In the genomic region with DNA sequence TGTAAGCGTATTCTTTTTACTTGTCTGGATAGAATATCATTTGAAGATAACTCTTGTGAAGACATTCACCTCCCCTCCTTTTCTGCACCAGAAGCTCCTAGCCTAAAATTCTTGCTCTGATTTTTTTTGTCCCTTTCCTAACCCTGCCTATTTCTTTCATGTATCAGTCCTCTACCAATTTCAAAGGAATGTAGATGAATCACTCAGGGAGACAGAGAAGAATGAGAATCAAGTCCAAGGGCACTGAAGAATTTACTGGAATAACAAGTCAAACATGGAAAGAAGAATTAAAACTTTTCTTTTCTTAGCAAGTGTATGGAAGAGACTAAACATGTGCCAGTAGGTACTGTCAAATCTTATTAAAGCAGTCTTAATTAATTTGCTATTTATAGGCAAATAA, we compare ENCODE assay signal across 11 cellular contexts.
"Had no signal": no experiment of that assay in that cellular context is flagged by ENCODE, and none has a peak within 500 bp of the region (broad histone marks: within the 10 kb centered on the region; RNA-seq: fewer than 3 reads in every experiment).

No MANE protein-coding gene starts in this region.

- H3K36me3 ChIP-seq: brain microvascular endothelial cell, esophagus muscularis mucosa, heart left ventricle, pancreas, stomach, thoracic aorta, uterus had no signal

- H3K27me3 ChIP-seq: brain microvascular endothelial cell, esophagus muscularis mucosa, heart left ventricle, pancreas, stomach, uterus had no signal

- H3K27ac ChIP-seq: brain microvascular endothelial cell, esophagus muscularis mucosa, heart left ventricle, pancreas, stomach, thoracic aorta, uterus had no signal

- H3K27me3 Mint-ChIP-seq: activated naive CD4-positive, alpha-beta T cell treated with anti-CD3 and anti-CD28 coated beads, Interleukin-2, amount 50 U/mL, for 24 hours; naive B cell had no signal

- H3K4me1 Mint-ChIP-seq: activated naive CD4-positive, alpha-beta T cell treated with anti-CD3 and anti-CD28 coated beads, Interleukin-2, amount 50 U/mL, for 24 hours; naive B cell had no signal

- H3K27ac Mint-ChIP-seq: activated naive CD4-positive, alpha-beta T cell treated with anti-CD3 and anti-CD28 coated beads, Interleukin-2, amount 50 U/mL, for 24 hours; naive B cell had no signal

- ATAC-seq: heart left ventricle, pancreas had no signal

- H3K9me3 ChIP-seq: esophagus muscularis mucosa, pancreas, thoracic aorta, uterus had no signal

- H3K4me3 ChIP-seq: esophagus muscularis mucosa, heart left ventricle, pancreas, stomach, thoracic aorta, uterus had no signal

- H3K9me3 Mint-ChIP-seq: activated naive CD4-positive, alpha-beta T cell treated with anti-CD3 and anti-CD28 coated beads, Interleukin-2, amount 50 U/mL, for 24 hours had no signal

- DNase-seq: activated CD4-positive, alpha-beta T cell treated with anti-CD3 and anti-CD28 coated beads, Interleukin-2, amount 50 U/mL, for 1 hour; brain microvascular endothelial cell; foreskin melanocyte; heart left ventricle; naive B cell; pancreas; stomach; uterus had no signal

- H3K36me3 Mint-ChIP-seq: activated naive CD4-positive, alpha-beta T cell treated with anti-CD3 and anti-CD28 coated beads, Interleukin-2, amount 50 U/mL, for 24 hours; naive B cell had no signal

- H3K4me1 ChIP-seq: esophagus muscularis mucosa, heart left ventricle, pancreas, stomach, uterus had no signal

- H3K4me3 Mint-ChIP-seq: activated naive CD4-positive, alpha-beta T cell treated with anti-CD3 and anti-CD28 coated beads, Interleukin-2, amount 50 U/mL, for 24 hours; naive B cell had no signal
